2 cellular contexts compared by ENCODE assay signal in genomic region chr3:196496183-196496582, GRCh38.
TF ChIP-seq lines count a peak whose summit lies in the region.

No MANE protein-coding gene starts in this region.

TF ChIP-seq in IMR-90, 13 proteins besides CTCF, POLR2A, EP300 and RAD21:
- TF ChIP-seq MAZ (IDR thresholded peaks at IDR 0.05; ENCODE audit: borderline replicate concordance, low read depth, low read length): no peak
- TF ChIP-seq RFX5 (IDR thresholded peaks at IDR 0.05; ENCODE audit: low read depth, low read length): no peak
- TF ChIP-seq RCOR1 (IDR thresholded peaks at IDR 0.05; ENCODE audit: insufficient replicate concordance, low read length): no peak
- no peak for TF ChIP-seq MXI1 (IDR thresholded peaks at IDR 0.05; ENCODE audit: borderline replicate concordance, low read depth, low read length)
- no peak for TF ChIP-seq BHLHE40 (IDR thresholded peaks at IDR 0.05; ENCODE audit: low read depth, low read length)
- TF ChIP-seq CEBPB (IDR thresholded peaks at IDR 0.05; ENCODE audit: low read depth, low read length): no peak
- no peak for TF ChIP-seq MAFK (IDR thresholded peaks at IDR 0.05; ENCODE audit: low read depth, low read length)
- no peak for TF ChIP-seq SMC3 (IDR thresholded peaks at IDR 0.05; ENCODE audit: low read depth, low read length)
- TF ChIP-seq ELK1 (IDR thresholded peaks at IDR 0.05; ENCODE audit: borderline replicate concordance, low read depth, low read length): no peak
- TF ChIP-seq CHD1 (IDR thresholded peaks at IDR 0.05; ENCODE audit: low read depth, low read length): no peak
- TF ChIP-seq, protein P1, sequence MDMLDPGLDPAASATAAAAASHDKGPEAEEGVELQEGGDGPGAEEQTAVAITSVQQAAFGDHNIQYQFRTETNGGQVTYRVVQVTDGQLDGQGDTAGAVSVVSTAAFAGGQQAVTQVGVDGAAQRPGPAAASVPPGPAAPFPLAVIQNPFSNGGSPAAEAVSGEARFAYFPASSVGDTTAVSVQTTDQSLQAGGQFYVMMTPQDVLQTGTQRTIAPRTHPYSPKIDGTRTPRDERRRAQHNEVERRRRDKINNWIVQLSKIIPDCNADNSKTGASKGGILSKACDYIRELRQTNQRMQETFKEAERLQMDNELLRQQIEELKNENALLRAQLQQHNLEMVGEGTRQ (IDR thresholded peaks at IDR 0.05; ENCODE audit: low read depth, low read length): no peak
- no peak for TF ChIP-seq FOS (IDR thresholded peaks at IDR 0.05; ENCODE audit: low read depth, low read length)
- TF ChIP-seq NFE2L2 (IDR thresholded peaks at IDR 0.05; ENCODE audit: low read depth, low read length): no peak

TF ChIP-seq in K562, 482 proteins besides CTCF, POLR2A, EP300 and RAD21 (continues in another document):
- TF ChIP-seq, protein P2, sequence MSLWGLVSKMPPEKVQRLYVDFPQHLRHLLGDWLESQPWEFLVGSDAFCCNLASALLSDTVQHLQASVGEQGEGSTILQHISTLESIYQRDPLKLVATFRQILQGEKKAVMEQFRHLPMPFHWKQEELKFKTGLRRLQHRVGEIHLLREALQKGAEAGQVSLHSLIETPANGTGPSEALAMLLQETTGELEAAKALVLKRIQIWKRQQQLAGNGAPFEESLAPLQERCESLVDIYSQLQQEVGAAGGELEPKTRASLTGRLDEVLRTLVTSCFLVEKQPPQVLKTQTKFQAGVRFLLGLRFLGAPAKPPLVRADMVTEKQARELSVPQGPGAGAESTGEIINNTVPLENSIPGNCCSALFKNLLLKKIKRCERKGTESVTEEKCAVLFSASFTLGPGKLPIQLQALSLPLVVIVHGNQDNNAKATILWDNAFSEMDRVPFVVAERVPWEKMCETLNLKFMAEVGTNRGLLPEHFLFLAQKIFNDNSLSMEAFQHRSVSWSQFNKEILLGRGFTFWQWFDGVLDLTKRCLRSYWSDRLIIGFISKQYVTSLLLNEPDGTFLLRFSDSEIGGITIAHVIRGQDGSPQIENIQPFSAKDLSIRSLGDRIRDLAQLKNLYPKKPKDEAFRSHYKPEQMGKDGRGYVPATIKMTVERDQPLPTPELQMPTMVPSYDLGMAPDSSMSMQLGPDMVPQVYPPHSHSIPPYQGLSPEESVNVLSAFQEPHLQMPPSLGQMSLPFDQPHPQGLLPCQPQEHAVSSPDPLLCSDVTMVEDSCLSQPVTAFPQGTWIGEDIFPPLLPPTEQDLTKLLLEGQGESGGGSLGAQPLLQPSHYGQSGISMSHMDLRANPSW (CRISPR knock-in tag; IDR thresholded peaks at IDR 0.05): no peak
- TF ChIP-seq PREB (CRISPR knock-in tag; IDR thresholded peaks at IDR 0.05) (no peak), ZNF561 (CRISPR knock-in tag; conservative IDR thresholded peaks at IDR 0.05) (no peak), ATF7 (IDR thresholded peaks at IDR 0.05) (no peak), TCF3 (CRISPR knock-in tag; IDR thresholded peaks at IDR 0.05) (peak; percentile 71), DPF2 (IDR thresholded peaks at IDR 0.05) (peak; percentile 61), NR2C1 (IDR thresholded peaks at IDR 0.05) (no peak), NR2C1 (tag; IDR thresholded peaks at IDR 0.05) (peak; percentile 20; the same call in 1 of the 2 replicates), CEBPG (CRISPR knock-in tag; IDR thresholded peaks at IDR 0.05) (no peak), CEBPG (tag; conservative IDR thresholded peaks at IDR 0.05 in 1 of 2, IDR thresholded peaks at IDR 0.05 in 1 of 2) (no peak), ZBTB40 (IDR thresholded peaks at IDR 0.05) (no peak), ZBTB40 (CRISPR knock-in tag; IDR thresholded peaks at IDR 0.05) (no peak), CHD1 (IDR thresholded peaks at IDR 0.05; ENCODE audit: low read length) (no peak), ZNF174 (CRISPR knock-in tag; IDR thresholded peaks at IDR 0.05) (no peak), L3MBTL2 (IDR thresholded peaks at IDR 0.05) (no peak), EHMT2 (IDR thresholded peaks at IDR 0.05) (no peak), SLC30A9 (CRISPR knock-in tag; IDR thresholded peaks at IDR 0.05) (no peak), NR3C1 (CRISPR knock-in tag; IDR thresholded peaks at IDR 0.05) (no peak), MXI1 (IDR thresholded peaks at IDR 0.05; ENCODE audit: low read depth, low read length) (no peak)
- TF ChIP-seq, protein P3, sequence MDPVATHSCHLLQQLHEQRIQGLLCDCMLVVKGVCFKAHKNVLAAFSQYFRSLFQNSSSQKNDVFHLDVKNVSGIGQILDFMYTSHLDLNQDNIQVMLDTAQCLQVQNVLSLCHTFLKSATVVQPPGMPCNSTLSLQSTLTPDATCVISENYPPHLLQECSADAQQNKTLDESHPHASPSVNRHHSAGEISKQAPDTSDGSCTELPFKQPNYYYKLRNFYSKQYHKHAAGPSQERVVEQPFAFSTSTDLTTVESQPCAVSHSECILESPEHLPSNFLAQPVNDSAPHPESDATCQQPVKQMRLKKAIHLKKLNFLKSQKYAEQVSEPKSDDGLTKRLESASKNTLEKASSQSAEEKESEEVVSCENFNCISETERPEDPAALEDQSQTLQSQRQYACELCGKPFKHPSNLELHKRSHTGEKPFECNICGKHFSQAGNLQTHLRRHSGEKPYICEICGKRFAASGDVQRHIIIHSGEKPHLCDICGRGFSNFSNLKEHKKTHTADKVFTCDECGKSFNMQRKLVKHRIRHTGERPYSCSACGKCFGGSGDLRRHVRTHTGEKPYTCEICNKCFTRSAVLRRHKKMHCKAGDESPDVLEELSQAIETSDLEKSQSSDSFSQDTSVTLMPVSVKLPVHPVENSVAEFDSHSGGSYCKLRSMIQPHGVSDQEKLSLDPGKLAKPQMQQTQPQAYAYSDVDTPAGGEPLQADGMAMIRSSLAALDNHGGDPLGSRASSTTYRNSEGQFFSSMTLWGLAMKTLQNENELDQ (CRISPR knock-in tag; IDR thresholded peaks at IDR 0.05; ENCODE audit: borderline replicate concordance): no peak
- TF ChIP-seq, protein P4, sequence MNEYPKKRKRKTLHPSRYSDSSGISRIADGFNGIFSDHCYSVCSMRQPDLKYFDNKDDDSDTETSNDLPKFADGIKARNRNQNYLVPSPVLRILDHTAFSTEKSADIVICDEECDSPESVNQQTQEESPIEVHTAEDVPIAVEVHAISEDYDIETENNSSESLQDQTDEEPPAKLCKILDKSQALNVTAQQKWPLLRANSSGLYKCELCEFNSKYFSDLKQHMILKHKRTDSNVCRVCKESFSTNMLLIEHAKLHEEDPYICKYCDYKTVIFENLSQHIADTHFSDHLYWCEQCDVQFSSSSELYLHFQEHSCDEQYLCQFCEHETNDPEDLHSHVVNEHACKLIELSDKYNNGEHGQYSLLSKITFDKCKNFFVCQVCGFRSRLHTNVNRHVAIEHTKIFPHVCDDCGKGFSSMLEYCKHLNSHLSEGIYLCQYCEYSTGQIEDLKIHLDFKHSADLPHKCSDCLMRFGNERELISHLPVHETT (CRISPR knock-in tag; conservative IDR thresholded peaks at IDR 0.05 in 1 of 2, IDR thresholded peaks at IDR 0.05 in 1 of 2): no peak
